10 cellular contexts compared by ENCODE assay signal in the genomic region with DNA sequence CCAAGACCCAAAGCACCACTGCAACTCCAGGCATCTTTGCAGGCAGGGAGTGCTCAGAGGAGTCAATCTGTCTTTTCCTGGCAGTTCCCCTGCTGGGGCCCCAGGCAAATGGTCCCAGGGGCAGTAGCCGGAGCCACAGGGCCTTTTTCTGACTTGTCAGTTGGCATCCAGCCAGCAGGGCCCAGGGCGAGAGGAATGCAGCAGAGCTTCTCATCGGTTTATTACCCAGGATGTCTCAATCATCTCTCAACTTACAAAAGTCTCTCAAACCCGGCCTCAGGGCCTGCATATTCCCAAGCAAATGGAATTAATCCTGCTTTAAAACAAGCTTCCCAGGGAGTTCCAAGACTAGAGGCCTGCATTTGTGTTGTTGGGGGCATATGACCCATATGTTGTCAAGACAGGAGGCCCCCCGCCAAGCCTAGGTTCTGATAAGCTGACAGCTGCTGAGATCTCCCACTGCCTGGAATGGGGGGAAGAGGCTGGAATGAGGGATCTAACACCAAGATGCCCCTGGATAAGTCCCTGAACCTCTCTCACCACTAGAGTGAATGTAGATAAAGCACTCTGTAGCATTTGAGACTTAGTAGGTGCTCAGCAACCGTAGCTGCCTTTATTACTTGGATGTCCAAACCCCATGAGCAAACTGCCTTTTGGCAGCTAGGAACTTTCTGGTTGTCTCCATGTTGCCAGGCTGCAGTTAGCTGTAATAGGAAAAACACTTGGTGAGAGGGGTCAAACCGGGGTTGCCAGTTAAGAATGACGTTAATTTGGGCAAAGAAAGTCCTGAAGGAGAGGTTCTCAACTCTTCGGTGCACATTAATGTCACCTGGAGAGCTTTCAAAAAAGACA. TPM values are rescaled to one million over a fixed set of nuclear protein-coding genes. Genes with fewer than 3 reads are reported as not detected.
A peak's percentile ranks its signal among the peaks of the same experiment; 100 is the strongest.
DNase-seq lines count a peak whose midpoint lies in the region; ATAC-seq and TF ChIP-seq lines count a peak whose summit lies in the region.
"Had no signal": no experiment of that assay in that cellular context is flagged by ENCODE, and none has a peak within 500 bp of the region (broad histone marks: within the 10 kb centered on the region; RNA-seq: fewer than 3 reads in every experiment).

No MANE protein-coding gene starts in this region.

- H3K4me3 ChIP-seq in IMR-90 (ENCODE audit: insufficient read depth, low read depth, low read length), result no peak overlapping the region
- H3K4me3 ChIP-seq in colonic mucosa, result no peak overlapping the region

- H3K36me3 ChIP-seq in IMR-90 (ENCODE audit: control insufficient read depth, insufficient read depth, low read length) (peaks cover 16% of the 10 kb centered on the region), colonic mucosa (peaks cover 9% of the 10 kb centered on the region)

- dilution Hi-C loops in IMR-90 (cut with HindIII; ENCODE audit: low sequenced_read_pairs, unreplicated experiment), result no loop called here

- H3K27me3 ChIP-seq in IMR-90 (ENCODE audit: control insufficient read depth, insufficient read depth, low read length), result no peaks in the 10 kb centered on the region
- no peaks in the 10 kb centered on the region for H3K27me3 ChIP-seq in colonic mucosa

- H3K4me1 Mint-ChIP-seq in natural killer cell, result peaks cover 10 to 12% of the 10 kb centered on the region in 2 donors

- peak overlapping the region; percentile 25 for H2AK9ac ChIP-seq in IMR-90 (replicated peaks; ENCODE audit: low read depth, low read length, poor library complexity)

- no peak overlapping the region for H3K56ac ChIP-seq in IMR-90 (ENCODE audit: extremely low read depth, insufficient read depth, low read length)

- H3K9me3 ChIP-seq in IMR-90 (ENCODE audit: control insufficient read depth, insufficient read depth, low read length) (no peaks in the 10 kb centered on the region), colonic mucosa (no peaks in the 10 kb centered on the region)

- H3K4me1 ChIP-seq in IMR-90 (ENCODE audit: control insufficient read depth, insufficient read depth, low read length), result peaks cover 18% of the 10 kb centered on the region
- no peaks in the 10 kb centered on the region for H3K4me1 ChIP-seq in colonic mucosa

- H2AFZ ChIP-seq in IMR-90 (replicated peaks; ENCODE audit: low read length, poor library complexity), result peak overlapping the region; percentile 28

- peak overlapping the region; percentile 36; the same call in 1 of the 2 replicates for H2AK5ac ChIP-seq in IMR-90 (ENCODE audit: low read depth, low read length)

- intact Hi-C loops in IMR-90 (cut with micrococcal nuclease) (no loop called here), colonic mucosa (cut with DNase I) (no loop called here), natural killer cell (cut with micrococcal nuclease) (no loop called here)

- H3K14ac ChIP-seq in IMR-90 (replicated peaks; ENCODE audit: low read depth, low read length), result peak overlapping the region; percentile 54

- H4K20me1 ChIP-seq in IMR-90 (ENCODE audit: insufficient read depth, low read length), result peaks cover 13% of the 10 kb centered on the region; the same call in 1 of the 2 replicates

- TF ChIP-seq CTCF in IMR-90 (conservative IDR thresholded peaks at IDR 0.05; ENCODE audit: low read depth, low read length) (no peak), colonic mucosa (IDR thresholded peaks at IDR 0.05) (no peak), natural killer cell (IDR thresholded peaks at IDR 0.05) (no peak)

- H2BK120ac ChIP-seq in IMR-90 (ENCODE audit: low read depth, low read length), result no peak overlapping the region

- H3K4ac ChIP-seq in IMR-90 (ENCODE audit: low read depth, low read length), result peak overlapping the region; percentile 73

- H3K9ac ChIP-seq in IMR-90 (ENCODE audit: low read depth, low read length) (peak overlapping the region; percentile 56), colonic mucosa (ENCODE audit: low read depth in 2 of 2, low read length in 2 of 2) (no peak overlapping the region)

- POLR2A ChIA-PET in IMR-90 (lab: Charles Lee; ENCODE audit: unreplicated experiment), result interaction anchor here (0.6 kb wide), 1 partner anchor 80 kb away, joined by 3 read pairs; no protein-coding TSS in a partner anchor

- ATAC-seq in IMR-90 (ENCODE audit: low read depth) (peak; percentile 71), GM21423 (IDR thresholded peaks at IDR 0.05; ENCODE audit: unreplicated experiment) (no peak), natural killer cell (no peak), HG03039 (IDR thresholded peaks at IDR 0.05; ENCODE audit: unreplicated experiment) (no peak)
- ATAC-seq: activated CD4-positive, CD25-positive, alpha-beta regulatory T cell treated with anti-CD3 and anti-CD28 coated beads, Interleukin-2, amount 50 U/mL, for 24 hours had no signal

- no peak overlapping the region for H3K4me3 Mint-ChIP-seq in natural killer cell

- H3K18ac ChIP-seq in IMR-90 (ENCODE audit: low read depth, low read length), result peak overlapping the region; percentile 49

- H3K36me3 Mint-ChIP-seq in natural killer cell, result peaks cover 32% of the 10 kb centered on the region

- H3K9me3 Mint-ChIP-seq in natural killer cell, result no peaks in the 10 kb centered on the region

- peak overlapping the region; percentile 91; the same call in 1 of the 2 replicates for H3K27ac ChIP-seq in IMR-90 (ENCODE audit: insufficient read depth, low read length)
- H3K27ac ChIP-seq in colonic mucosa, result no peak overlapping the region

- H3K79me1 ChIP-seq in IMR-90 (ENCODE audit: low read depth in 1 of 2, low read length in 2 of 2), result peaks cover 0 to 24% of the 10 kb centered on the region in 2 experiments; a peak in 2 of 4 replicates

- TF ChIP-seq POLR2A in IMR-90 (IDR thresholded peaks at IDR 0.05; ENCODE audit: low read depth, low read length), result no peak

- H2BK15ac ChIP-seq in IMR-90 (ENCODE audit: low read depth, low read length), result no peak overlapping the region

- H3K23ac ChIP-seq in IMR-90 (ENCODE audit: low read depth, low read length), result peak overlapping the region; percentile 28; the same call in 1 of the 2 replicates

- peaks cover 18% of the 10 kb centered on the region for H3K9me1 ChIP-seq in IMR-90 (ENCODE audit: insufficient read depth, low read length)

- no TSS peak for BruUV-seq in IMR-90 (replicated peaks; lab: Mats Ljungman, UMichigan)

- peak; percentile 5 for DNase-seq in COLO668 (lab: John Stamatoyannopoulos, UW; ENCODE audit: unreplicated experiment)
- DNase-seq in IMR-90, result peak; percentile 88
- peak; percentile 53 for DNase-seq in colonic mucosa
- peak; percentile 51 for DNase-seq in non-pigmented ciliary epithelial cell (ENCODE audit: low read depth)
- DNase-seq in natural killer cell, result no peak
- no peak for DNase-seq in germinal center (ENCODE audit: low spot score)
- DNase-seq: KG1 had no signal

- peak overlapping the region; percentile 50 for H3K4me2 ChIP-seq in IMR-90 (ENCODE audit: low read depth, low read length)

- CTCF ChIA-PET in IMR-90 (lab: Yijun Ruan, JAX), result interaction anchor here (0.6 kb wide), 1 partner anchor 114 kb away, joined by 3 read pairs; no protein-coding TSS in a partner anchor

- H4K91ac ChIP-seq in IMR-90 (ENCODE audit: insufficient read depth, low read depth, low read length), result no peak overlapping the region

- in situ Hi-C loops in IMR-90 (cut with MboI; ENCODE audit: low sequenced_read_pairs), result loop anchor here (25.0 kb wide), 1 partner anchor 365 kb away; a partner anchor contains a TSS

- peak overlapping the region; percentile 58 for H4K5ac ChIP-seq in IMR-90 (ENCODE audit: low read depth, low read length)

- no peak overlapping the region for H3K27ac Mint-ChIP-seq in natural killer cell

- TF ChIP-seq RAD21 in IMR-90 (IDR thresholded peaks at IDR 0.05; ENCODE audit: low read length), result no peak

- H4K8ac ChIP-seq in IMR-90 (ENCODE audit: low read depth in 2 of 2, low read length in 2 of 2), result peak overlapping the region in 1 of 2 experiments; percentile 19; a peak in 1 of 4 replicates

- no peaks in the 10 kb centered on the region for H3K27me3 Mint-ChIP-seq in natural killer cell (ENCODE audit: low read depth in 2 of 2)

- H2BK5ac ChIP-seq in IMR-90 (ENCODE audit: low read depth, low read length, poor library complexity, severe bottlenecking), result peak overlapping the region; percentile 73

- 67% methylated on average over 3 of the region's 9 CpGs; no CpG with 5 or more reads in 1 of the 2 experiments for WGBS in IMR-90 (ENCODE audit: extremely low coverage in 2 of 2, insufficient read length in 1 of 2), 2 experiments

- no peak overlapping the region for H2BK20ac ChIP-seq in IMR-90 (ENCODE audit: low read depth, low read length)

TF ChIP-seq in IMR-90, 13 proteins besides CTCF, POLR2A, EP300 and RAD21 (continues in another document):
- TF ChIP-seq, protein P1, sequence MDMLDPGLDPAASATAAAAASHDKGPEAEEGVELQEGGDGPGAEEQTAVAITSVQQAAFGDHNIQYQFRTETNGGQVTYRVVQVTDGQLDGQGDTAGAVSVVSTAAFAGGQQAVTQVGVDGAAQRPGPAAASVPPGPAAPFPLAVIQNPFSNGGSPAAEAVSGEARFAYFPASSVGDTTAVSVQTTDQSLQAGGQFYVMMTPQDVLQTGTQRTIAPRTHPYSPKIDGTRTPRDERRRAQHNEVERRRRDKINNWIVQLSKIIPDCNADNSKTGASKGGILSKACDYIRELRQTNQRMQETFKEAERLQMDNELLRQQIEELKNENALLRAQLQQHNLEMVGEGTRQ (IDR thresholded peaks at IDR 0.05; ENCODE audit: low read depth, low read length), result no peak
- TF ChIP-seq MAZ (IDR thresholded peaks at IDR 0.05; ENCODE audit: borderline replicate concordance, low read depth, low read length) (0 out of 2 replicates have a peak, but pooled peaks have one; percentile 15), MAFK (IDR thresholded peaks at IDR 0.05; ENCODE audit: low read depth, low read length) (no peak), SMC3 (IDR thresholded peaks at IDR 0.05; ENCODE audit: low read depth, low read length) (no peak), NFE2L2 (IDR thresholded peaks at IDR 0.05; ENCODE audit: low read depth, low read length) (no peak), FOS (IDR thresholded peaks at IDR 0.05; ENCODE audit: low read depth, low read length) (no peak)

RNA-seq across cellular contexts. Expression of a gene that starts 4.6 kb away (rescaled TPM):
- total RNA-seq in IMR-90 (2012; rRNA removed) (3.6 and 4.7 TPM in 2 replicates), colonic mucosa (under 1 TPM; 0.07 to 0.21 TPM), natural killer cell (under 1 TPM in 1 of 3 donors, not detected in 2; 0.07 TPM)
- polyA plus RNA-seq in IMR-90 (2012; rRNA removed), result 4.1 and 4.4 TPM in 2 replicates
- polyA plus RNA-seq in IMR-90 (2012; cell fraction: cytosol; rRNA removed), result 5.7 and 7.2 TPM in 2 replicates
- polyA plus RNA-seq in IMR-90 (2012; cell fraction: nucleus; rRNA removed; ENCODE audit: low replicate concordance), result 5.1 and 10.2 TPM in 2 replicates

RNA-seq across cellular contexts. Expression of a gene that starts 26.2 kb away (rescaled TPM):
- total RNA-seq in IMR-90 (2012; rRNA removed) (not detected in 2 replicates), colonic mucosa (under 1 TPM in 1 of 2 donors, not detected in 1; 0.15 TPM), natural killer cell (under 1 TPM in 1 of 3 donors, not detected in 2; 0.23 TPM)
- 0.02 and 0.03 TPM in 2 replicates for polyA plus RNA-seq in IMR-90 (2012; rRNA removed)
- polyA plus RNA-seq in IMR-90 (2012; cell fraction: cytosol; rRNA removed), result 0.04 TPM in 1 of 2 replicates, not detected in the other
- 0.10 and 0.13 TPM in 2 replicates for polyA plus RNA-seq in IMR-90 (2012; cell fraction: nucleus; rRNA removed; ENCODE audit: low replicate concordance)

RNA-seq across cellular contexts. Expression of a gene that starts 33.9 kb away (rescaled TPM):
- total RNA-seq in IMR-90 (2012; rRNA removed) (not detected in 2 replicates), colonic mucosa (not detected), natural killer cell (not detected)
- not detected in 2 replicates for polyA plus RNA-seq in IMR-90 (2012; rRNA removed)
- polyA plus RNA-seq in IMR-90 (2012; cell fraction: cytosol; rRNA removed), result not detected in 2 replicates
- polyA plus RNA-seq in IMR-90 (2012; cell fraction: nucleus; rRNA removed; ENCODE audit: low replicate concordance), result not detected in 2 replicates

Comparison
In these comparisons a context has a peak if more than half of its experiments do, and no peak if none do; other contexts are left out.
1. DNase-seq: peak in COLO668 (single experiment), IMR-90 (single experiment), colonic mucosa (single experiment) and non-pigmented ciliary epithelial cell (single experiment); none in natural killer cell (single experiment) and germinal center (single experiment).